ENCODE assay signal across 9 cellular contexts in the genomic region with DNA sequence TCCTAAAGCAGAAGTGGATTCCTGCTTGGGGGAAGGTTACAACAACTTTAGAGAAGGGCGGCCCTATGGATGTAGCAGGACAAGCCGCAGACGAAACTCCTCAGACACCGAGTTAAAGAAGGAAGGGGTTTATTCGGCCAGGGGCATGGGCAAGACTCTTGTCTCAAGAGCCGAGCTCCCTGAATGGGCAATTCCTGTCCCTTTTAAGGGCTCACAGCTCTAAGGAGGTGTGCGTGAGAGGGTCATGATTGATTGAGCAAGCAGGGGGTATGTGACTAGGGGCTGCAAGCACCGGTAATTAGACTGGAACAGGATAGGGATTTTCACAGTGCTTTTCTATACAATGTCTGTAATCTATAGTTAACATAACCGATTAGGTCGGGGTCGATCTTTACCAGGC. TPM values are rescaled to one million over a fixed set of nuclear protein-coding genes. Genes with fewer than 3 reads are reported as not detected.
A peak's percentile ranks its signal among the peaks of the same experiment; 100 is the strongest.
DNase-seq lines count a peak whose midpoint lies in the region; ATAC-seq, FAIRE-seq and TF ChIP-seq lines count a peak whose summit lies in the region.
"Had no signal": no experiment of that assay in that cellular context is flagged by ENCODE, and none has a peak within 500 bp of the region (broad histone marks: within the 10 kb centered on the region; RNA-seq: fewer than 3 reads in every experiment).

No MANE protein-coding gene starts in this region.

- H3K9ac ChIP-seq in adipocyte (ENCODE audit: low read length): peak overlapping the region; percentile 21

- POLR2A ChIA-PET in activated CD8-positive, alpha-beta T cell treated with anti-CD3 and anti-CD28 coated beads for 36 hours (lab: Charles Lee): interaction anchor here (0.9 to 1.5 kb wide), 4 partner anchors 14 to 128 kb away, joined by 3 to 5 read pairs (median 3); partner anchors contain the start of genes HTD2 and RPP14
- POLR2A ChIA-PET in activated CD8-positive, alpha-beta T cell treated with anti-CD3 and anti-CD28 coated beads, Interleukin-2, amount 10 ng/mL, durations not matched to agents 7 days and 5 days (lab: Charles Lee): interaction anchor here (0.5 to 1.6 kb wide), 3 partner anchors 9 to 128 kb away, joined by 3 to 5 read pairs (median 5); partner anchors contain the start of genes HTD2 and RPP14

- peaks cover 23% of the 10 kb centered on the region for H3K4me1 Mint-ChIP-seq in activated CD8-positive, alpha-beta T cell treated with anti-CD3 and anti-CD28 coated beads for 36 hours (ENCODE audit: low read depth)
- peaks cover 18% of the 10 kb centered on the region for H3K4me1 Mint-ChIP-seq in activated CD8-positive, alpha-beta T cell treated with anti-CD3 and anti-CD28 coated beads, Interleukin-2, amount 10 ng/mL, durations not matched to agents 7 days and 5 days (ENCODE audit: low read depth)

- peak overlapping the region in 2 of 3 donors; percentile 86 to 90 for H3K27ac ChIP-seq in right lobe of liver
- H3K27ac ChIP-seq in temporal lobe (ENCODE audit: low read depth, low read length): peak overlapping the region; percentile 87

- no peaks in the 10 kb centered on the region for H3K9me3 Mint-ChIP-seq in activated CD8-positive, alpha-beta T cell treated with anti-CD3 and anti-CD28 coated beads for 36 hours
- no peaks in the 10 kb centered on the region for H3K9me3 Mint-ChIP-seq in activated CD8-positive, alpha-beta T cell treated with anti-CD3 and anti-CD28 coated beads, Interleukin-2, amount 10 ng/mL, durations not matched to agents 7 days and 5 days (ENCODE audit: insufficient read depth)

- no peak for FAIRE-seq in frontal cortex (lab: Jason Lieb, UNC)

- H3K4me1 ChIP-seq in adipocyte (ENCODE audit: control insufficient read depth, insufficient read depth, low read length) (peaks cover 33% of the 10 kb centered on the region), right lobe of liver (peaks cover 0 to 13% (median 8%) of the 10 kb centered on the region in 4 donors)

- H3K9me3 ChIP-seq in adipocyte (ENCODE audit: control insufficient read depth, low read length) (no peaks in the 10 kb centered on the region), right lobe of liver (no peaks in the 10 kb centered on the region)

- WGBS in right lobe of liver (ENCODE audit: insufficient coverage, low coverage, low lambda C conversion rate, missing lambda C conversion rate): 97% methylated on average over 4 of the region's 11 CpGs

- no peak for TF ChIP-seq CTCF in activated CD8-positive, alpha-beta T cell treated with anti-CD3 and anti-CD28 coated beads for 36 hours (IDR thresholded peaks at IDR 0.05)
- no peak for TF ChIP-seq CTCF in right lobe of liver (IDR thresholded peaks at IDR 0.05)

- H3K4me3 ChIP-seq in adipocyte (ENCODE audit: low read length): no peak overlapping the region
- no peak overlapping the region for H3K4me3 ChIP-seq in right lobe of liver

- no peak for ATAC-seq in activated CD8-positive, alpha-beta T cell treated with anti-CD3 and anti-CD28 coated beads for 36 hours
- ATAC-seq in activated CD8-positive, alpha-beta T cell treated with anti-CD3 and anti-CD28 coated beads, Interleukin-2, amount 10 ng/mL, durations not matched to agents 7 days and 5 days: no peak
- ATAC-seq in right lobe of liver (no peak), GM18870 (IDR thresholded peaks at IDR 0.05; ENCODE audit: unreplicated experiment) (no peak)

- H3K27me3 ChIP-seq in adipocyte (replicated peaks; ENCODE audit: control insufficient read depth, insufficient read depth, low read length) (no peaks in the 10 kb centered on the region), right lobe of liver (no peaks in the 10 kb centered on the region)

- intact Hi-C loops in activated CD8-positive, alpha-beta T cell treated with anti-CD3 and anti-CD28 coated beads for 36 hours (cut with micrococcal nuclease): loop anchor here (10.0 kb wide), 1 partner anchor 100 kb away; the partner anchor contains the start of gene ACOX2
- intact Hi-C loops in right lobe of liver (cut with DNase I): no loop called here

- DNase-seq in activated CD8-positive, alpha-beta T cell treated with anti-CD3 and anti-CD28 coated beads for 36 hours: no peak
- no peak for DNase-seq in activated CD8-positive, alpha-beta T cell treated with anti-CD3 and anti-CD28 coated beads, Interleukin-2, amount 10 ng/mL, durations not matched to agents 7 days and 5 days
- no peak for DNase-seq in adipocyte (ENCODE audit: low read depth)
- DNase-seq in right lobe of liver: no peak
- DNase-seq in MV-4-11 (lab: John Stamatoyannopoulos, UW): no peak
- DNase-seq in frontal cortex (ENCODE audit: low spot score in 2 of 2): no peak
- DNase-seq: activated naive CD4-positive, alpha-beta T cell treated with anti-CD3 and anti-CD28 coated beads, Interleukin-2, amount 50 U/mL, for 16 hours had no signal

- peak overlapping the region; percentile 86 for H3K27ac Mint-ChIP-seq in activated CD8-positive, alpha-beta T cell treated with anti-CD3 and anti-CD28 coated beads for 36 hours
- no peak overlapping the region for H3K27ac Mint-ChIP-seq in activated CD8-positive, alpha-beta T cell treated with anti-CD3 and anti-CD28 coated beads, Interleukin-2, amount 10 ng/mL, durations not matched to agents 7 days and 5 days

- no peak for TF ChIP-seq POLR2A in right lobe of liver (IDR thresholded peaks at IDR 0.05)

- H3K4me3 Mint-ChIP-seq in activated CD8-positive, alpha-beta T cell treated with anti-CD3 and anti-CD28 coated beads for 36 hours: peak overlapping the region; percentile 96
- no peak overlapping the region for H3K4me3 Mint-ChIP-seq in activated CD8-positive, alpha-beta T cell treated with anti-CD3 and anti-CD28 coated beads, Interleukin-2, amount 10 ng/mL, durations not matched to agents 7 days and 5 days

- no peaks in the 10 kb centered on the region for H3K27me3 Mint-ChIP-seq in activated CD8-positive, alpha-beta T cell treated with anti-CD3 and anti-CD28 coated beads for 36 hours
- H3K27me3 Mint-ChIP-seq in activated CD8-positive, alpha-beta T cell treated with anti-CD3 and anti-CD28 coated beads, Interleukin-2, amount 10 ng/mL, durations not matched to agents 7 days and 5 days (ENCODE audit: low read depth): peaks cover 10% of the 10 kb centered on the region

- H3K36me3 ChIP-seq in adipocyte (ENCODE audit: control insufficient read depth, insufficient read depth, low read length, severe bottlenecking) (peaks cover 25% of the 10 kb centered on the region), right lobe of liver (peaks cover 0 to 26% (median 14%) of the 10 kb centered on the region in 4 donors)

- CTCF ChIA-PET in activated CD8-positive, alpha-beta T cell treated with anti-CD3 and anti-CD28 coated beads for 36 hours (lab: Charles Lee): interaction anchor here (0.9 to 1.6 kb wide), 4 partner anchors 19 to 196 kb away, joined by 3 to 4 read pairs (median 4); partner anchors contain the start of gene KCTD6
- CTCF ChIA-PET in activated CD8-positive, alpha-beta T cell treated with anti-CD3 and anti-CD28 coated beads, Interleukin-2, amount 10 ng/mL, durations not matched to agents 7 days and 5 days (lab: Charles Lee): interaction anchor here (0.8 to 1.8 kb wide), 5 partner anchors 19 to 196 kb away, joined by 3 to 4 read pairs (median 4); partner anchors contain the start of genes HTD2 and KCTD6

- peaks cover 7% of the 10 kb centered on the region for H3K36me3 Mint-ChIP-seq in activated CD8-positive, alpha-beta T cell treated with anti-CD3 and anti-CD28 coated beads for 36 hours (ENCODE audit: low read depth)
- H3K36me3 Mint-ChIP-seq in activated CD8-positive, alpha-beta T cell treated with anti-CD3 and anti-CD28 coated beads, Interleukin-2, amount 10 ng/mL, durations not matched to agents 7 days and 5 days (ENCODE audit: low read depth): peaks cover 24% of the 10 kb centered on the region

RNA-seq across cellular contexts. Expression of gene PDHB, which starts 0.9 kb away (rescaled TPM):
- total RNA-seq in activated CD8-positive, alpha-beta T cell treated with anti-CD3 and anti-CD28 coated beads for 36 hours: 10 to 100 TPM; 53.9 to 58.8 TPM
- 10 to 100 TPM; 48.9 to 50.3 TPM for total RNA-seq in activated CD8-positive, alpha-beta T cell treated with anti-CD3 and anti-CD28 coated beads, Interleukin-2, amount 10 ng/mL, durations not matched to agents 7 days and 5 days
- total RNA-seq in right lobe of liver (10 to 100 TPM; 35.5 to 70.2 (median 47.3) TPM), temporal lobe (48.4 TPM), frontal cortex (56.3 TPM)

RNA-seq across cellular contexts. Expression of gene KCTD6, which starts 57.4 kb away (rescaled TPM):
- total RNA-seq in activated CD8-positive, alpha-beta T cell treated with anti-CD3 and anti-CD28 coated beads for 36 hours: 1 to 10 TPM; 5.6 to 5.8 TPM
- total RNA-seq in activated CD8-positive, alpha-beta T cell treated with anti-CD3 and anti-CD28 coated beads, Interleukin-2, amount 10 ng/mL, durations not matched to agents 7 days and 5 days: 1 to 10 TPM; 5.2 to 6.2 TPM
- total RNA-seq in right lobe of liver (1 to 10 TPM; 4.3 to 9.6 (median 8.0) TPM), temporal lobe (17.5 TPM), frontal cortex (24.5 TPM)
